Comparison of ENCODE assay signal across 26 cellular contexts in genomic region chr15:81386947-81387346, GRCh38. TPM values are rescaled to one million over a fixed set of nuclear protein-coding genes. Genes with fewer than 3 reads are reported as not detected.
"Had no signal": no experiment of that assay in that cellular context is flagged by ENCODE, and none has a peak within 500 bp of the region (broad histone marks: within the 10 kb centered on the region; RNA-seq: fewer than 3 reads in every experiment).

No MANE protein-coding gene starts in this region.

- H3K9me3 Mint-ChIP-seq: activated CD4-positive, alpha-beta T cell treated with anti-CD3 and anti-CD28 coated beads, Interleukin-2, amount 10 ng/mL, durations not matched to agents 7 days and 5 days; activated T-cell treated with anti-CD3 and anti-CD28 coated beads, Interleukin-2, amount 50 U/mL, for 24 hours; activated T-helper 2 cell treated with anti-CD3 and anti-CD28 coated beads, Interferon-gamma antibody, Interleukin-2, Interleukin-4, amounts not matched to agents 10 μg/mL and 5 μg/mL and 100 μg/mL, durations not matched to agents 14 hours and 24 hours and 36 hours had no signal

- H3K27ac Mint-ChIP-seq: activated CD4-positive, alpha-beta T cell treated with anti-CD3 and anti-CD28 coated beads, Interleukin-2, amount 10 ng/mL, durations not matched to agents 7 days and 5 days; activated CD8-positive, alpha-beta T cell treated with anti-CD3 and anti-CD28 coated beads, Interleukin-2, amount 10 ng/mL, durations not matched to agents 7 days and 5 days; activated naive CD8-positive, alpha-beta T cell treated with anti-CD3 and anti-CD28 coated beads, Interleukin-2, amount 10 ng/mL, durations not matched to agents 7 days and 5 days; activated T-cell treated with anti-CD3 and anti-CD28 coated beads, Interleukin-2, amount 50 U/mL, for 24 hours; activated T-helper 2 cell treated with anti-CD3 and anti-CD28 coated beads, Interferon-gamma antibody, Interleukin-2, Interleukin-4, amounts not matched to agents 10 μg/mL and 5 μg/mL and 100 μg/mL, durations not matched to agents 14 hours and 24 hours and 36 hours; mesothelial cell of epicardium; nephron progenitor cell had no signal

- H3K4me1 ChIP-seq: foreskin keratinocyte had no signal

- H3K27me3 ChIP-seq: brain microvascular endothelial cell, dorsolateral prefrontal cortex, foreskin keratinocyte had no signal

- H3K4me1 Mint-ChIP-seq: mesothelial cell of epicardium had no signal

- H3K4me3 Mint-ChIP-seq: activated CD4-positive, alpha-beta T cell treated with anti-CD3 and anti-CD28 coated beads, Interleukin-2, amount 10 ng/mL, durations not matched to agents 7 days and 5 days; activated CD8-positive, alpha-beta T cell treated with anti-CD3 and anti-CD28 coated beads, Interleukin-2, amount 10 ng/mL, durations not matched to agents 7 days and 5 days; activated naive CD8-positive, alpha-beta T cell treated with anti-CD3 and anti-CD28 coated beads, Interleukin-2, amount 10 ng/mL, durations not matched to agents 7 days and 5 days; activated T-cell treated with anti-CD3 and anti-CD28 coated beads, Interleukin-2, amount 50 U/mL, for 24 hours; mesothelial cell of epicardium; nephron progenitor cell had no signal

- H3K36me3 ChIP-seq: brain microvascular endothelial cell had no signal

- ATAC-seq: activated CD8-positive, alpha-beta T cell treated with anti-CD3 and anti-CD28 coated beads, Interleukin-2, amount 10 ng/mL, durations not matched to agents 7 days and 5 days; foreskin keratinocyte; left lobe of liver had no signal

- H3K4me3 ChIP-seq: dorsolateral prefrontal cortex, lung had no signal

- DNase-seq: activated CD4-positive, alpha-beta T cell treated with anti-CD3 and anti-CD28 coated beads, Interleukin-2, amount 10 ng/mL, durations not matched to agents 7 days and 5 days; activated CD8-positive, alpha-beta T cell treated with anti-CD3 and anti-CD28 coated beads, Interleukin-2, amount 10 ng/mL, durations not matched to agents 7 days and 5 days; activated naive CD4-positive, alpha-beta T cell treated with Interleukin-2 at 50 U/mL for 16 hours; activated naive CD8-positive, alpha-beta T cell treated with anti-CD3 and anti-CD28 coated beads, Interleukin-2, amount 10 ng/mL, durations not matched to agents 7 days and 5 days; activated T-cell treated with anti-CD3 and anti-CD28 coated beads, Interleukin-2, amount 50 U/mL, for 24 hours; anterior cingulate cortex; brain microvascular endothelial cell; cerebellar nuclear complex; foreskin keratinocyte; hippocampal formation; nephron progenitor cell; occipital lobe; retina; stimulated activated CD8-positive, alpha-beta memory T cell treated with anti-CD3 and anti-CD28 coated beads, Interleukin-4, amount 100 ng/mL, for 48 hours; stimulated activated naive CD4-positive, alpha-beta T cell; SW 1271 had no signal

- H3K27me3 Mint-ChIP-seq: activated CD4-positive, alpha-beta T cell treated with anti-CD3 and anti-CD28 coated beads, Interleukin-2, amount 10 ng/mL, durations not matched to agents 7 days and 5 days; activated T-cell treated with anti-CD3 and anti-CD28 coated beads, Interleukin-2, amount 50 U/mL, for 24 hours had no signal

- H3K27ac ChIP-seq: brain microvascular endothelial cell, dorsolateral prefrontal cortex, epithelial cell of prostate, foreskin keratinocyte had no signal

RNA-seq across cellular contexts. Expression of gene TMC3, which starts 12.9 kb away (rescaled TPM):
- total RNA-seq: activated CD4-positive, alpha-beta T cell treated with anti-CD3 and anti-CD28 coated beads, Interleukin-2, amount 10 ng/mL, durations not matched to agents 7 days and 5 days; activated CD8-positive, alpha-beta T cell treated with anti-CD3 and anti-CD28 coated beads, Interleukin-2, amount 10 ng/mL, durations not matched to agents 7 days and 5 days; activated naive CD8-positive, alpha-beta T cell treated with anti-CD3 and anti-CD28 coated beads, Interleukin-2, amount 10 ng/mL, durations not matched to agents 7 days and 5 days; activated T-helper 2 cell treated with anti-CD3 and anti-CD28 coated beads, Interferon-gamma antibody, Interleukin-2, Interleukin-4, amounts not matched to agents 10 μg/mL and 5 μg/mL and 100 μg/mL, durations not matched to agents 14 hours and 24 hours and 36 hours; foreskin keratinocyte; left lobe of liver; myocyte; posterior vena cava; T-helper 2 cell treated with Interferon-gamma antibody and Interleukin-4, amounts not matched to agents 100 ng/mL and 5 ng/mL, for 36 hours had no signal
- polyA plus RNA-seq: foreskin keratinocyte, keratinocyte, lung had no signal
